Comparison of ENCODE assay signal across 1 cellular context in the genomic region with DNA sequence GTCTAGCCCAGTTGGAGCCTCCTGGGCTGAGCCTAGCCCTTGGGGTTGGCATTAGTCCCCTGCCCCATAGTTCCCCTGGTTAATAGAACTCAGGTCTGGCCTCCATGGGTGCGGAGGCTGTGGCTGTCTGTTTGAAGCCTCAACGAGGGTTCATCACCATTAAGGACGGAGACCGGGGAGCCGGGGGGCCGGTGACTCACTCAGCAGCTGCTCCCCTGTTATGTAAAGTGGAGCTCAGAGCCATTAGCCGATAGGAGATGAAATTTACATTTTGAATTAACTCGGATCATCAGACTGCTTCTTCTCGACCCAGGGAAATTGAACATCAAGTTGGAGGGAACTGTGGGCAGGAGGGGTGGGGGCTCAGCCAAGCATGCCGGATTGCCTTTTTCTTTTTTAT.
TF ChIP-seq lines count a peak whose summit lies in the region.

No MANE protein-coding gene starts in this region.

TF ChIP-seq in GM23338, 12 proteins besides CTCF, POLR2A, EP300 and RAD21 (continued from another document):
- TF ChIP-seq ZNF462 (CRISPR knock-in tag; IDR thresholded peaks at IDR 0.05): no peak
- TF ChIP-seq ETS1 (IDR thresholded peaks at IDR 0.05): no peak
- no peak for TF ChIP-seq ZNF331 (CRISPR knock-in tag; IDR thresholded peaks at IDR 0.05; ENCODE audit: low read depth)
- TF ChIP-seq, protein P1, sequence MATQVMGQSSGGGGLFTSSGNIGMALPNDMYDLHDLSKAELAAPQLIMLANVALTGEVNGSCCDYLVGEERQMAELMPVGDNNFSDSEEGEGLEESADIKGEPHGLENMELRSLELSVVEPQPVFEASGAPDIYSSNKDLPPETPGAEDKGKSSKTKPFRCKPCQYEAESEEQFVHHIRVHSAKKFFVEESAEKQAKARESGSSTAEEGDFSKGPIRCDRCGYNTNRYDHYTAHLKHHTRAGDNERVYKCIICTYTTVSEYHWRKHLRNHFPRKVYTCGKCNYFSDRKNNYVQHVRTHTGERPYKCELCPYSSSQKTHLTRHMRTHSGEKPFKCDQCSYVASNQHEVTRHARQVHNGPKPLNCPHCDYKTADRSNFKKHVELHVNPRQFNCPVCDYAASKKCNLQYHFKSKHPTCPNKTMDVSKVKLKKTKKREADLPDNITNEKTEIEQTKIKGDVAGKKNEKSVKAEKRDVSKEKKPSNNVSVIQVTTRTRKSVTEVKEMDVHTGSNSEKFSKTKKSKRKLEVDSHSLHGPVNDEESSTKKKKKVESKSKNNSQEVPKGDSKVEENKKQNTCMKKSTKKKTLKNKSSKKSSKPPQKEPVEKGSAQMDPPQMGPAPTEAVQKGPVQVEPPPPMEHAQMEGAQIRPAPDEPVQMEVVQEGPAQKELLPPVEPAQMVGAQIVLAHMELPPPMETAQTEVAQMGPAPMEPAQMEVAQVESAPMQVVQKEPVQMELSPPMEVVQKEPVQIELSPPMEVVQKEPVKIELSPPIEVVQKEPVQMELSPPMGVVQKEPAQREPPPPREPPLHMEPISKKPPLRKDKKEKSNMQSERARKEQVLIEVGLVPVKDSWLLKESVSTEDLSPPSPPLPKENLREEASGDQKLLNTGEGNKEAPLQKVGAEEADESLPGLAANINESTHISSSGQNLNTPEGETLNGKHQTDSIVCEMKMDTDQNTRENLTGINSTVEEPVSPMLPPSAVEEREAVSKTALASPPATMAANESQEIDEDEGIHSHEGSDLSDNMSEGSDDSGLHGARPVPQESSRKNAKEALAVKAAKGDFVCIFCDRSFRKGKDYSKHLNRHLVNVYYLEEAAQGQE (IDR thresholded peaks at IDR 0.05; ENCODE audit: unreplicated experiment): no peak
- TF ChIP-seq POLR2AphosphoS5 (IDR thresholded peaks at IDR 0.05; ENCODE audit: low read depth): no peak
- TF ChIP-seq CREB1 (CRISPR knock-in tag; IDR thresholded peaks at IDR 0.05; ENCODE audit: low read depth): no peak
- no peak for TF ChIP-seq EZH2phosphoT487 (IDR thresholded peaks at IDR 0.05; ENCODE audit: unreplicated experiment)
- no peak for TF ChIP-seq EZH2 (IDR thresholded peaks at IDR 0.05; ENCODE audit: low read depth, unreplicated experiment)
- no peak for TF ChIP-seq ZNF114 (CRISPR knock-in tag; IDR thresholded peaks at IDR 0.05)
